Comparison of ENCODE assay signal across 8 cellular contexts in genomic region chr9:116687074-116687761, GRCh38. TPM values are rescaled to one million over a fixed set of nuclear protein-coding genes. Genes with fewer than 3 reads are reported as not detected.
A peak's percentile ranks its signal among the peaks of the same experiment; 100 is the strongest.
DNase-seq lines count a peak whose midpoint lies in the region; ATAC-seq, FAIRE-seq and TF ChIP-seq lines count a peak whose summit lies in the region.

Gene TRIM32, plus strand, starts transcription at chr9:116687305. Its CDS starts 10,438 bp downstream, at chr9:116697743.

- H3K27ac Mint-ChIP-seq in WTC11 = no peak within 1 kb of the TSS

- TF ChIP-seq EP300 in A549 (IDR thresholded peaks at IDR 0.05) = no peak

- CTCF ChIA-PET in A549 (lab: Yijun Ruan, JAX) = no interaction called here
- CTCF ChIA-PET in WTC11 (lab: Charles Lee) = interaction anchor here (0.6 to 2.1 kb wide), 3 partner anchors 11 to 740 kb away, joined by 3 to 7 read pairs (median 4); no protein-coding TSS in a partner anchor

- H3K4me3 ChIP-seq in A549 (peak within 1 kb of the TSS; percentile 95), bronchial epithelial cell (ENCODE audit: low read depth, low read length) (peak within 1 kb of the TSS; percentile 75)

- peak within 1 kb of the TSS; percentile 87 for H3K4me3 Mint-ChIP-seq in WTC11

- no peaks in the 10 kb centered on the region for H3K27me3 ChIP-seq in bronchial epithelial cell (ENCODE audit: control insufficient read depth, insufficient read depth, low read length)

- TF ChIP-seq POLR2A in A549 (IDR thresholded peaks at IDR 0.05; ENCODE audit: low read length) = peak; percentile 80

- peaks cover 12% of the 10 kb centered on the region for H3K27me3 Mint-ChIP-seq in WTC11 (ENCODE audit: low read depth)

- peaks cover 22% of the 10 kb centered on the region for H3K36me3 Mint-ChIP-seq in WTC11

- DNase-seq in A549 (ENCODE audit: low read depth in 1 of 2, low spot score in 1 of 2) (peak; percentile 88 to 89), NCI-H2196 (lab: John Stamatoyannopoulos, UW; ENCODE audit: unreplicated experiment) (peak; percentile 92), WTC11 (ENCODE audit: low spot score) (peak; percentile 95), bronchial epithelial cell (ENCODE audit: low read depth) (peak; percentile 66), iPS-NIHi7 (ENCODE audit: extremely low spot score) (peak; percentile 99), smooth muscle cell of the brain vasculature (ENCODE audit: low read depth, low spot score) (peak; percentile 51)

- FAIRE-seq in A549 (lab: Jason Lieb, UNC) = no peak
- FAIRE-seq in bronchial epithelial cell (lab: Jason Lieb, UNC) = no peak

- no peak for TF ChIP-seq RAD21 in A549 (conservative IDR thresholded peaks at IDR 0.05 in 1 of 2, IDR thresholded peaks at IDR 0.05 in 1 of 2)

- H3K27ac ChIP-seq in A549 = peak within 1 kb of the TSS; percentile 88 to 96

- H3K4me1 ChIP-seq in A549 = peaks cover 54% of the 10 kb centered on the region

- WGBS in A549 (ENCODE audit: missing lambda C conversion rate) = 0% methylated on average over 8 of the region's 54 CpGs

- H3K9me3 Mint-ChIP-seq in WTC11 = peaks cover 16% of the 10 kb centered on the region

- H3K9me3 ChIP-seq in A549 = no peaks in the 10 kb centered on the region

- peak within 1 kb of the TSS; percentile 99 for H3K4me2 ChIP-seq in A549

- ATAC-seq in A549 (peak; percentile 98 to 99), GM18861 (IDR thresholded peaks at IDR 0.05; ENCODE audit: unreplicated experiment) (peak; percentile 99), HG03066 (IDR thresholded peaks at IDR 0.05; ENCODE audit: low read depth, unreplicated experiment) (peak; percentile 97), WTC11 (peak; percentile 96)

- no peaks in the 10 kb centered on the region for H3K36me3 ChIP-seq in bronchial epithelial cell (ENCODE audit: control insufficient read depth, insufficient read depth, low read length)

- POLR2A ChIA-PET in A549 (lab: Yijun Ruan, JAX) = interaction anchor here (0.5 to 0.7 kb wide), 2 partner anchors 748 to 763 kb away, joined by 3 to 5 read pairs; no protein-coding TSS in a partner anchor
- POLR2A ChIA-PET in WTC11 (lab: Charles Lee) = interaction anchor here (0.6 kb wide), 1 partner anchor 604 kb away, joined by 3 read pairs; no protein-coding TSS in a partner anchor

- peaks cover 30% of the 10 kb centered on the region for H3K4me1 Mint-ChIP-seq in WTC11

- TF ChIP-seq CTCF in A549 (IDR thresholded peaks at IDR 0.05) = no peak
- TF ChIP-seq CTCF in WTC11 (IDR thresholded peaks at IDR 0.05) = no peak
- no peak for TF ChIP-seq CTCF in bronchial epithelial cell (IDR thresholded peaks at IDR 0.05; ENCODE audit: insufficient read depth, low read length, severe bottlenecking)

TF ChIP-seq in A549, 52 proteins besides CTCF, POLR2A, EP300 and RAD21:
- TF ChIP-seq HEYL (CRISPR knock-in tag; IDR thresholded peaks at IDR 0.05) = no peak
- TF ChIP-seq MAX (IDR thresholded peaks at IDR 0.05) = peak; percentile 91
- TF ChIP-seq MYC (IDR thresholded peaks at IDR 0.05; ENCODE audit: borderline replicate concordance, low read length) = 0 out of 2 replicates have a peak, but pooled peaks have one; percentile 12
- no peak for TF ChIP-seq MAZ (IDR thresholded peaks at IDR 0.05; ENCODE audit: borderline replicate concordance, low read depth, low read length)
- no peak for TF ChIP-seq RCOR1 (IDR thresholded peaks at IDR 0.05; ENCODE audit: low read depth, low read length)
- no peak for TF ChIP-seq KDM1A (IDR thresholded peaks at IDR 0.05; ENCODE audit: low read depth)
- TF ChIP-seq BCL3 (IDR thresholded peaks at IDR 0.05) = 0 out of 3 replicates have a peak, but pooled peaks have one; percentile 31
- TF ChIP-seq PBX3 (IDR thresholded peaks at IDR 0.05) = peak; percentile 97
- TF ChIP-seq E2F6 (IDR thresholded peaks at IDR 0.05; ENCODE audit: borderline replicate concordance, low read depth) = peak; percentile 83

TF ChIP-seq in WTC11, 78 proteins besides CTCF, POLR2A, EP300 and RAD21 (continues in another document):
- TF ChIP-seq ZBTB21 (CRISPR knock-in tag; IDR thresholded peaks at IDR 0.05; ENCODE audit: borderline replicate concordance) (no peak), FOXP1 (CRISPR knock-in tag; IDR thresholded peaks at IDR 0.05; ENCODE audit: borderline replicate concordance) (peak; percentile 49; the same call in 1 of the 2 replicates), NFE2L1 (CRISPR knock-in tag; IDR thresholded peaks at IDR 0.05) (peak; percentile 63; the same call in 1 of the 2 replicates), NFYB (CRISPR knock-in tag; conservative IDR thresholded peaks at IDR 0.05; ENCODE audit: low read depth) (peak; percentile 66), ZNF423 (CRISPR knock-in tag; IDR thresholded peaks at IDR 0.05) (peak; percentile 13; the same call in 1 of the 2 replicates), TCF7 (CRISPR knock-in tag; IDR thresholded peaks at IDR 0.05; ENCODE audit: low read depth) (no peak), FOXK1 (CRISPR knock-in tag; IDR thresholded peaks at IDR 0.05) (peak; percentile 68; the same call in 1 of the 2 replicates), FOXP4 (CRISPR knock-in tag; IDR thresholded peaks at IDR 0.05) (0 out of 2 replicates have a peak, but pooled peaks have one; percentile 41), USF1 (CRISPR knock-in tag; IDR thresholded peaks at IDR 0.05) (0 out of 2 replicates have a peak, but pooled peaks have one; percentile 8), TP53 (CRISPR knock-in tag; IDR thresholded peaks at IDR 0.05) (peak; percentile 86; the same call in 1 of the 2 replicates), ZNF281 (CRISPR knock-in tag; IDR thresholded peaks at IDR 0.05) (peak; percentile 28; the same call in 1 of the 2 replicates), MAX (CRISPR knock-in tag; IDR thresholded peaks at IDR 0.05) (peak; percentile 88)

RNA-seq across cellular contexts. Expression of gene TRIM32, which starts in this region (rescaled TPM):
- polyA plus RNA-seq in A549 (2011; rRNA removed) (23.8 and 29.0 TPM in 2 replicates), A549 (2017; fragmentation: RNase III; extraction: RNeasy Plus Mini Kit Qiagen cat#74134 plus additional on column Dnase treatment) (16.9 to 17.6 TPM (median 17.4 TPM) in 3 replicates)
- 7.7 and 10.0 TPM in 2 replicates for polyA plus RNA-seq in A549 (2012; cell fraction: cytosol; rRNA removed)
- polyA plus RNA-seq in A549 (2012; cell fraction: nucleus; rRNA removed) = 13.6 and 17.2 TPM in 2 replicates
- polyA minus RNA-seq in A549 (2011; rRNA and poly(A)+ RNA removed) = 47.5 and 63.6 TPM in 2 replicates
- total RNA-seq in WTC11 (2021) (17.5 to 21.0 TPM (median 20.1 TPM) in 3 replicates), bronchial epithelial cell (12.0 and 13.7 TPM in 2 replicates)

Comparison
In these comparisons a context has a peak if more than half of its experiments do, and no peak if none do; other contexts are left out.
1. Peak in every context shown above with its lines: DNase-seq, ATAC-seq, H3K4me3 ChIP-seq and H3K27ac ChIP-seq.